In genomic region chr3:62090519-62090918, GRCh38 we compare ENCODE assay signal across 25 cellular contexts.
DNase-seq lines count a peak whose midpoint lies in the region; ATAC-seq, FAIRE-seq and TF ChIP-seq lines count a peak whose summit lies in the region.
"Had no signal": no experiment of that assay in that cellular context is flagged by ENCODE, and none has a peak within 500 bp of the region (broad histone marks: within the 10 kb centered on the region; RNA-seq: fewer than 3 reads in every experiment).

No MANE protein-coding gene starts in this region.

- DNase-seq in Right ventricle myocardium superior (no peak), right cardiac atrium (no peak), D721Med (ENCODE audit: insufficient read length, low spot score) (no peak), heart right ventricle (no peak), psoas muscle (no peak), testis (no peak)
- no peak for DNase-seq in activated CD8-positive, alpha-beta memory T cell treated with anti-CD3 and anti-CD28 coated beads, Interleukin-2, amount 10 ng/mL, durations not matched to agents 7 days and 5 days
- DNase-seq: 8988T; ACHN; AML-193; BE2C; CD4-positive, alpha-beta T cell; CD8-positive, alpha-beta memory T cell; DMS53; DMS79 treated with DMSO at 0.1 percent for 48 hours; GF-D8; GOT3; HFFc6 had no signal

- ATAC-seq in Right ventricle myocardium superior (ENCODE audit: poor library complexity) (peak; percentile 41), right cardiac atrium (no peak), heart right ventricle (peak in 3 of 8 donors; percentile 32 to 64 (median 56)), psoas muscle (peak in 2 of 4 donors; percentile 25 to 27), GM19463 (IDR thresholded peaks at IDR 0.05; ENCODE audit: unreplicated experiment) (no peak)
- no peak for ATAC-seq in activated CD8-positive, alpha-beta memory T cell treated with anti-CD3 and anti-CD28 coated beads, Interleukin-2, amount 10 ng/mL, durations not matched to agents 7 days and 5 days
- ATAC-seq: A549 had no signal

- H3K4me1 ChIP-seq in right cardiac atrium (ENCODE audit: control insufficient read depth, insufficient read depth, low read length) (peaks cover 5% of the 10 kb centered on the region), heart right ventricle (peaks cover 0 to 37% (median 21%) of the 10 kb centered on the region in 9 donors), psoas muscle (peaks cover 25% of the 10 kb centered on the region), testis (peaks cover 11% of the 10 kb centered on the region)
- H3K4me1 ChIP-seq: A549, BE2C, HAP-1 had no signal

- TF ChIP-seq POLR2A in testis (IDR thresholded peaks at IDR 0.05): no peak

- H3K4me3 Mint-ChIP-seq in activated CD8-positive, alpha-beta memory T cell treated with anti-CD3 and anti-CD28 coated beads, Interleukin-2, amount 10 ng/mL, durations not matched to agents 7 days and 5 days: no peak overlapping the region
- H3K4me3 Mint-ChIP-seq: CD14-positive monocyte; CD4-positive, alpha-beta T cell; CD8-positive, alpha-beta memory T cell; HFFc6 had no signal

- H3K36me3 Mint-ChIP-seq in activated CD8-positive, alpha-beta memory T cell treated with anti-CD3 and anti-CD28 coated beads, Interleukin-2, amount 10 ng/mL, durations not matched to agents 7 days and 5 days: no peaks in the 10 kb centered on the region
- H3K36me3 Mint-ChIP-seq: CD14-positive monocyte; CD8-positive, alpha-beta memory T cell had no signal

- no peaks in the 10 kb centered on the region for H3K27me3 Mint-ChIP-seq in activated CD8-positive, alpha-beta memory T cell treated with anti-CD3 and anti-CD28 coated beads, Interleukin-2, amount 10 ng/mL, durations not matched to agents 7 days and 5 days
- H3K27me3 Mint-ChIP-seq: CD8-positive, alpha-beta memory T cell had no signal

- 71% methylated on average over 5 of the region's 5 CpGs for WGBS in right cardiac atrium
- 49 to 77% methylated on average over 5 of the region's 5 CpGs for WGBS in heart right ventricle, 2 donors
- 57 to 86% (median 59%) methylated on average over 5 of the region's 5 CpGs for WGBS in psoas muscle, 3 donors
- 94 to 97% methylated on average over 5 of the region's 5 CpGs for WGBS in testis, 2 donors

- H3K9me3 Mint-ChIP-seq in activated CD8-positive, alpha-beta memory T cell treated with anti-CD3 and anti-CD28 coated beads, Interleukin-2, amount 10 ng/mL, durations not matched to agents 7 days and 5 days (ENCODE audit: low read depth): no peaks in the 10 kb centered on the region
- H3K9me3 Mint-ChIP-seq: HFFc6 had no signal

- H3K4me1 Mint-ChIP-seq in activated CD8-positive, alpha-beta memory T cell treated with anti-CD3 and anti-CD28 coated beads, Interleukin-2, amount 10 ng/mL, durations not matched to agents 7 days and 5 days: no peaks in the 10 kb centered on the region
- H3K4me1 Mint-ChIP-seq: CD14-positive monocyte; CD8-positive, alpha-beta memory T cell had no signal

- intact Hi-C loops in Right ventricle myocardium superior (cut with DNase I): no loop called here
- intact Hi-C loops in right cardiac atrium (cut with DNase I): loop anchor here in 1 of 4 donors (10.0 kb wide), 1 partner anchor 74 kb away; no protein-coding TSS in a partner anchor
- intact Hi-C loops in heart right ventricle (cut with DNase I): no loop called here
- intact Hi-C loops in psoas muscle (cut with DNase I): loop anchor here in 1 of 2 donors (5.0 kb wide), 1 partner anchor 38 kb away; no protein-coding TSS in a partner anchor
- intact Hi-C loops in testis (cut with DNase I; ENCODE audit: low total_unique reads): no loop called here

- H3K36me3 ChIP-seq in heart right ventricle (no peaks in the 10 kb centered on the region), psoas muscle (ENCODE audit: insufficient read depth in 1 of 2, low read depth in 1 of 2) (no peaks in the 10 kb centered on the region), testis (ENCODE audit: low read depth, missing control alignments) (no peaks in the 10 kb centered on the region)
- H3K36me3 ChIP-seq: BE2C, HAP-1 had no signal

- H3K4me3 ChIP-seq in right cardiac atrium (ENCODE audit: low read length) (no peak overlapping the region), heart right ventricle (peak overlapping the region in 2 of 10 donors; percentile 4 to 12), psoas muscle (peak overlapping the region; percentile 33), testis (no peak overlapping the region)
- H3K4me3 ChIP-seq: A549; BLaER1 treated with 17β-estradiol and CSF1 and Interleukin-3, amounts not matched to agents 10 nM and 100 nM; HAP-1 had no signal

- no peak overlapping the region for H3K27ac ChIP-seq in right cardiac atrium (ENCODE audit: low read length)
- peak overlapping the region in 9 of 10 donors; percentile 33 to 77 (median 63) for H3K27ac ChIP-seq in heart right ventricle
- peak overlapping the region; percentile 68 for H3K27ac ChIP-seq in psoas muscle
- H3K27ac ChIP-seq in testis: no peak overlapping the region
- H3K27ac ChIP-seq: A549 had no signal

- H3K27me3 ChIP-seq in right cardiac atrium (ENCODE audit: control insufficient read depth, insufficient read depth): no peaks in the 10 kb centered on the region
- no peaks in the 10 kb centered on the region for H3K27me3 ChIP-seq in heart right ventricle
- no peaks in the 10 kb centered on the region for H3K27me3 ChIP-seq in psoas muscle (ENCODE audit: insufficient read depth in 3 of 3, low read length in 2 of 3)
- no peaks in the 10 kb centered on the region for H3K27me3 ChIP-seq in testis
- H3K27me3 ChIP-seq: BLaER1 treated with 17β-estradiol and CSF1 and Interleukin-3, amounts not matched to agents 10 nM and 100 nM had no signal

- CTCF ChIA-PET in activated CD8-positive, alpha-beta memory T cell treated with anti-CD3 and anti-CD28 coated beads, Interleukin-2, amount 10 ng/mL, durations not matched to agents 7 days and 5 days (lab: Charles Lee): no interaction called here

- peak; percentile 51 for FAIRE-seq in D721Med (lab: Jason Lieb, UNC)
- FAIRE-seq: A549, GM12891, GM18507 had no signal

- TF ChIP-seq CTCF in D721Med (IDR thresholded peaks at IDR 0.05; ENCODE audit: insufficient read depth, missing control alignments) (no peak), heart right ventricle (IDR thresholded peaks at IDR 0.05) (no peak), psoas muscle (IDR thresholded peaks at IDR 0.05) (no peak), testis (IDR thresholded peaks at IDR 0.05) (no peak)

- no peak overlapping the region for H3K27ac Mint-ChIP-seq in activated CD8-positive, alpha-beta memory T cell treated with anti-CD3 and anti-CD28 coated beads, Interleukin-2, amount 10 ng/mL, durations not matched to agents 7 days and 5 days
- H3K27ac Mint-ChIP-seq: CD14-positive monocyte; CD4-positive, alpha-beta T cell; CD8-positive, alpha-beta memory T cell; HFFc6 had no signal

- H3K9me3 ChIP-seq in right cardiac atrium (ENCODE audit: control insufficient read depth, low read length) (no peaks in the 10 kb centered on the region), heart right ventricle (no peaks in the 10 kb centered on the region), psoas muscle (no peaks in the 10 kb centered on the region), testis (no peaks in the 10 kb centered on the region)
- H3K9me3 ChIP-seq: A549; BE2C; BLaER1 treated with 17β-estradiol and CSF1 and Interleukin-3, amounts not matched to agents 10 nM and 100 nM; HAP-1 had no signal

Comparison
In these comparisons a context has a peak if more than half of its experiments do, and no peak if none do; other contexts are left out.
1. H3K27ac ChIP-seq: peak in heart right ventricle (9 of 10) and psoas muscle (single experiment); none in right cardiac atrium (single experiment) and testis (0 of 2).